In the genomic region with DNA sequence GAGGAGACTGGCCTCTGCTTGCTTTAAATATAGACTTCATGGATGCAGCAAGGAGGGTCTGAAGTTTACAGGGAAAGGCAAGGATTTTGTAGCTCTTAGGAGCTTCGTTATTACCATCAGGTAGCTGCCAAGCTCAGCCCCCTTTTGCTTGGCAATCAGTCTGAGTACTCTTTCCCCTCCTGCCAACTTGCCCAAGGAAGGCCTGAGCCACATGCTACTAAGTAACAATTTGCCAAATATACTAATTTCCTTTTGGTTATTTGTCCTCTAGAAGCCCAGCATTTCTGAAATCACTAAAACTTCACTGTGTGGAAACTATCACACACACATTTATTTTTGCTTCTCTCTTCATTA, we compare ENCODE assay signal across 18 cellular contexts.
DNase-seq lines count a peak whose midpoint lies in the region; ATAC-seq and TF ChIP-seq lines count a peak whose summit lies in the region.
"Had no signal": no experiment of that assay in that cellular context is flagged by ENCODE, and none has a peak within 500 bp of the region (broad histone marks: within the 10 kb centered on the region; RNA-seq: fewer than 3 reads in every experiment).

No MANE protein-coding gene starts in this region.

- peaks cover 11% of the 10 kb centered on the region for H3K9me3 Mint-ChIP-seq in Calu3 (ENCODE audit: low read depth, unreplicated experiment)
- H3K9me3 Mint-ChIP-seq in CD8-positive, alpha-beta memory T cell = peaks cover 0 to 4% (median 2%) of the 10 kb centered on the region in 5 donors
- H3K9me3 Mint-ChIP-seq in stimulated activated naive B cell treated with anti-CD40 and anti-IgM and Interleukin-4, amounts not matched to agents 10 μg/mL and 1 μg/mL and 100 μg/mL, for 72 hours = peaks cover 0 to 6% of the 10 kb centered on the region in 2 donors
- H3K9me3 Mint-ChIP-seq: activated CD4-positive, alpha-beta memory T cell treated with anti-CD3 and anti-CD28 coated beads, Interleukin-2, amount 10 ng/mL, durations not matched to agents 7 days and 5 days; activated T-helper 1 cell treated with anti-CD3 and anti-CD28 coated beads, Interleukin-12 subunit alpha, Interleukin-12 subunit beta, Interleukin-2, Interleukin-4 antibody, amounts not matched to agents 30 ng/mL and 10 ng/mL and 1 ng/mL, durations not matched to agents 14 hours and 24 hours and 36 hours had no signal

- H3K27me3 ChIP-seq in Panc1 (ENCODE audit: control insufficient read depth, insufficient read depth, low read length) = no peaks in the 10 kb centered on the region
- no peaks in the 10 kb centered on the region for H3K27me3 ChIP-seq in fibroblast of lung (ENCODE audit: control insufficient read depth, insufficient read depth, low read length)
- no peaks in the 10 kb centered on the region for H3K27me3 ChIP-seq in skeletal muscle satellite cell (ENCODE audit: control insufficient read depth, insufficient read depth, low read length)
- H3K27me3 ChIP-seq in CD8-positive, alpha-beta memory T cell (ENCODE audit: insufficient read depth, low read length, poor library complexity, severe bottlenecking) = no peaks in the 10 kb centered on the region
- H3K27me3 ChIP-seq: esophagus muscularis mucosa, tibial nerve had no signal

- peak overlapping the region; percentile 50 for H3K27ac Mint-ChIP-seq in Calu3 (ENCODE audit: unreplicated experiment)
- no peak overlapping the region for H3K27ac Mint-ChIP-seq in CD8-positive, alpha-beta memory T cell
- no peak overlapping the region for H3K27ac Mint-ChIP-seq in stimulated activated naive B cell treated with anti-CD40 and anti-IgM and Interleukin-4, amounts not matched to agents 10 μg/mL and 1 μg/mL and 100 μg/mL, for 72 hours
- H3K27ac Mint-ChIP-seq: activated CD4-positive, alpha-beta memory T cell treated with anti-CD3 and anti-CD28 coated beads, Interleukin-2, amount 10 ng/mL, durations not matched to agents 7 days and 5 days; activated T-helper 1 cell treated with anti-CD3 and anti-CD28 coated beads, Interleukin-12 subunit alpha, Interleukin-12 subunit beta, Interleukin-2, Interleukin-4 antibody, amounts not matched to agents 30 ng/mL and 10 ng/mL and 1 ng/mL, durations not matched to agents 14 hours and 24 hours and 36 hours; dendritic cell treated with granulocyte-macrophage colony-stimulating factor and Interleukin-4, amounts not matched to agents 40 ng/mL and 50 ng/mL, for 4 days had no signal

- H3K4me3 ChIP-seq in Panc1 (ENCODE audit: low read depth in 2 of 2, low read length in 2 of 2) = no peak overlapping the region
- H3K4me3 ChIP-seq in fibroblast of lung (replicated peaks in 1 of 4; ENCODE audit: control extremely low read depth in 1 of 4, insufficient read depth in 1 of 4, low read depth in 3 of 4, low read length in 4 of 4) = no peak overlapping the region
- H3K4me3 ChIP-seq in skeletal muscle satellite cell (ENCODE audit: low read length) = peak overlapping the region; percentile 1
- no peak overlapping the region for H3K4me3 ChIP-seq in CD8-positive, alpha-beta memory T cell (ENCODE audit: low read length)
- H3K4me3 ChIP-seq: esophagus muscularis mucosa, tibial nerve had no signal

- no peak overlapping the region for H3K4me3 Mint-ChIP-seq in Calu3 (ENCODE audit: low read depth, unreplicated experiment)
- no peak overlapping the region for H3K4me3 Mint-ChIP-seq in CD8-positive, alpha-beta memory T cell
- H3K4me3 Mint-ChIP-seq in stimulated activated naive B cell treated with anti-CD40 and anti-IgM and Interleukin-4, amounts not matched to agents 10 μg/mL and 1 μg/mL and 100 μg/mL, for 72 hours = no peak overlapping the region
- H3K4me3 Mint-ChIP-seq: activated CD4-positive, alpha-beta memory T cell treated with anti-CD3 and anti-CD28 coated beads, Interleukin-2, amount 10 ng/mL, durations not matched to agents 7 days and 5 days; activated T-helper 1 cell treated with anti-CD3 and anti-CD28 coated beads, Interleukin-12 subunit alpha, Interleukin-12 subunit beta, Interleukin-2, Interleukin-4 antibody, amounts not matched to agents 30 ng/mL and 10 ng/mL and 1 ng/mL, durations not matched to agents 14 hours and 24 hours and 36 hours; dendritic cell treated with granulocyte-macrophage colony-stimulating factor and Interleukin-4, amounts not matched to agents 40 ng/mL and 50 ng/mL, for 4 days had no signal

- no peaks in the 10 kb centered on the region for H3K36me3 ChIP-seq in Panc1 (ENCODE audit: control insufficient read depth, insufficient read depth, low read length)
- H3K36me3 ChIP-seq in fibroblast of lung (ENCODE audit: control insufficient read depth, insufficient read depth, low read length) = no peaks in the 10 kb centered on the region
- H3K36me3 ChIP-seq in skeletal muscle satellite cell (ENCODE audit: insufficient read depth, low read length) = no peaks in the 10 kb centered on the region
- no peaks in the 10 kb centered on the region for H3K36me3 ChIP-seq in CD8-positive, alpha-beta memory T cell (ENCODE audit: insufficient read depth, low read length)
- H3K36me3 ChIP-seq: esophagus muscularis mucosa, tibial nerve had no signal

- ATAC-seq in Panc1 = no peak
- no peak for ATAC-seq in stimulated activated naive B cell treated with anti-CD40 and anti-IgM and Interleukin-4, amounts not matched to agents 10 μg/mL and 1 μg/mL and 100 μg/mL, for 72 hours (replicated peaks)
- ATAC-seq in GM18498 (IDR thresholded peaks at IDR 0.05; ENCODE audit: unreplicated experiment) = no peak

- H3K27me3 Mint-ChIP-seq in Calu3 (ENCODE audit: unreplicated experiment) = no peaks in the 10 kb centered on the region
- H3K27me3 Mint-ChIP-seq in CD8-positive, alpha-beta memory T cell = peaks cover 15 to 43% of the 10 kb centered on the region in 2 donors
- peaks cover 12 to 17% of the 10 kb centered on the region in 2 donors for H3K27me3 Mint-ChIP-seq in stimulated activated naive B cell treated with anti-CD40 and anti-IgM and Interleukin-4, amounts not matched to agents 10 μg/mL and 1 μg/mL and 100 μg/mL, for 72 hours
- H3K27me3 Mint-ChIP-seq: dendritic cell treated with granulocyte-macrophage colony-stimulating factor and Interleukin-4, amounts not matched to agents 40 ng/mL and 50 ng/mL, for 4 days had no signal

- POLR2A ChIA-PET in Panc1 (lab: Charles Lee) = no interaction called here
- POLR2A ChIA-PET in CD8-positive, alpha-beta memory T cell (lab: Charles Lee) = no interaction called here
- POLR2A ChIA-PET in HEK293T (lab: Yijun Ruan, JAX) = no interaction called here

- no peaks in the 10 kb centered on the region for H4K20me1 ChIP-seq in fibroblast of lung (ENCODE audit: control insufficient read depth, extremely low read depth, insufficient read depth, low read length)

- intact Hi-C loops in Calu3 (cut with micrococcal nuclease; ENCODE audit: unreplicated experiment) (no loop called here), Panc1 (cut with micrococcal nuclease; ENCODE audit: unreplicated experiment) (no loop called here)

- H3K4me1 Mint-ChIP-seq in Calu3 (ENCODE audit: low read depth, unreplicated experiment) = peaks cover 46% of the 10 kb centered on the region
- H3K4me1 Mint-ChIP-seq in CD8-positive, alpha-beta memory T cell = no peaks in the 10 kb centered on the region
- H3K4me1 Mint-ChIP-seq in stimulated activated naive B cell treated with anti-CD40 and anti-IgM and Interleukin-4, amounts not matched to agents 10 μg/mL and 1 μg/mL and 100 μg/mL, for 72 hours = peaks cover 0 to 15% of the 10 kb centered on the region in 2 donors

- TF ChIP-seq CTCF in Calu3 (IDR thresholded peaks at IDR 0.05; ENCODE audit: unreplicated experiment) (no peak), Panc1 (IDR thresholded peaks at IDR 0.05) (no peak), fibroblast of lung (conservative IDR thresholded peaks at IDR 0.05 in 1 of 2, IDR thresholded peaks at IDR 0.05 in 1 of 2; ENCODE audit: low read depth in 1 of 2, low read length in 2 of 2) (no peak)

- BruUV-seq in Calu3 (replicated peaks; lab: Mats Ljungman, UMichigan) (no TSS peak), Panc1 (replicated peaks; lab: Mats Ljungman, UMichigan) (no TSS peak)

- H3K9ac ChIP-seq in fibroblast of lung (ENCODE audit: insufficient read depth, low read length) (no peak overlapping the region), skeletal muscle satellite cell (ENCODE audit: low read depth, low read length) (peak overlapping the region; percentile 10)

- CTCF ChIA-PET in Calu3 (lab: Charles Lee) (no interaction called here), Panc1 (lab: Charles Lee) (no interaction called here), HEK293T (lab: Yijun Ruan, JAX) (no interaction called here)
- CTCF ChIA-PET in CD8-positive, alpha-beta memory T cell (lab: Charles Lee) = no interaction called here

- H3K79me2 ChIP-seq in fibroblast of lung (ENCODE audit: control insufficient read depth, insufficient read depth, low read length) = no peaks in the 10 kb centered on the region

- H3K4me1 ChIP-seq in Panc1 (ENCODE audit: control insufficient read depth, insufficient read depth, low read length) (peaks cover 13% of the 10 kb centered on the region), fibroblast of lung (ENCODE audit: control insufficient read depth, extremely low read depth, insufficient read depth, low read length) (peaks cover 13% of the 10 kb centered on the region), skeletal muscle satellite cell (ENCODE audit: control insufficient read depth, insufficient read depth, low read length) (peaks cover 30% of the 10 kb centered on the region)
- no peaks in the 10 kb centered on the region for H3K4me1 ChIP-seq in CD8-positive, alpha-beta memory T cell (ENCODE audit: insufficient read depth, low read length)

- H3K36me3 Mint-ChIP-seq in Calu3 (ENCODE audit: insufficient read depth, unreplicated experiment) = peaks cover 6% of the 10 kb centered on the region
- no peaks in the 10 kb centered on the region for H3K36me3 Mint-ChIP-seq in CD8-positive, alpha-beta memory T cell
- no peaks in the 10 kb centered on the region for H3K36me3 Mint-ChIP-seq in stimulated activated naive B cell treated with anti-CD40 and anti-IgM and Interleukin-4, amounts not matched to agents 10 μg/mL and 1 μg/mL and 100 μg/mL, for 72 hours

- H3K9me3 ChIP-seq in Panc1 (ENCODE audit: control insufficient read depth, insufficient read depth, low read depth, low read length) (no peaks in the 10 kb centered on the region), fibroblast of lung (ENCODE audit: control insufficient read depth, insufficient read depth, low read depth, low read length) (no peaks in the 10 kb centered on the region), skeletal muscle satellite cell (replicated peaks; ENCODE audit: low read length) (no peaks in the 10 kb centered on the region)
- no peaks in the 10 kb centered on the region for H3K9me3 ChIP-seq in CD8-positive, alpha-beta memory T cell (ENCODE audit: low read length)
- H3K9me3 ChIP-seq: esophagus muscularis mucosa, tibial nerve had no signal

- DNase-seq in Calu3 = no peak
- DNase-seq in Panc1 (ENCODE audit: low read depth, low spot score) = no peak
- peak in 1 of 2 donors; percentile 28 for DNase-seq in fibroblast of lung (ENCODE audit: low read depth in 2 of 2)
- DNase-seq in CD8-positive, alpha-beta memory T cell = no peak
- no peak for DNase-seq in stimulated activated naive B cell treated with anti-CD40 and anti-IgM and Interleukin-4, amounts not matched to agents 10 μg/mL and 1 μg/mL and 100 μg/mL, for 72 hours
- no peak for DNase-seq in HEK293T (ENCODE audit: extremely low spot score)
- DNase-seq: activated CD4-positive, alpha-beta memory T cell treated with anti-CD3 and anti-CD28 coated beads, Interleukin-2, amount 10 ng/mL, durations not matched to agents 7 days and 5 days; H7; left cardiac atrium; NCI-H1436 treated with DMSO at 0.1 percent for 48 hours; NCI-H345; stimulated activated CD8-positive, alpha-beta memory T cell treated with anti-CD3 and anti-CD28 coated beads, Interleukin-4, amount 100 ng/mL, for 48 hours had no signal

- H3K4me2 ChIP-seq in fibroblast of lung (ENCODE audit: extremely low read depth, insufficient read depth, low read length) (no peak overlapping the region), skeletal muscle satellite cell (ENCODE audit: low read length) (peak overlapping the region; percentile 51)

- in situ Hi-C loops in Panc1 (cut with HindIII; ENCODE audit: low pct_unique_long_range_greater_than_20kb, low sequenced_read_pairs) = no loop called here

- H2AFZ ChIP-seq in fibroblast of lung (ENCODE audit: low read length) = peak overlapping the region; percentile 71

- H3K27ac ChIP-seq in Panc1 (ENCODE audit: low read length) = peak overlapping the region; percentile 66
- H3K27ac ChIP-seq in fibroblast of lung (ENCODE audit: insufficient read depth, low read length) = peak overlapping the region; percentile 42
- no peak overlapping the region for H3K27ac ChIP-seq in CD8-positive, alpha-beta memory T cell (ENCODE audit: low read depth, low read length)
